Comparison of ENCODE assay signal across 9 cellular contexts in the genomic region with DNA sequence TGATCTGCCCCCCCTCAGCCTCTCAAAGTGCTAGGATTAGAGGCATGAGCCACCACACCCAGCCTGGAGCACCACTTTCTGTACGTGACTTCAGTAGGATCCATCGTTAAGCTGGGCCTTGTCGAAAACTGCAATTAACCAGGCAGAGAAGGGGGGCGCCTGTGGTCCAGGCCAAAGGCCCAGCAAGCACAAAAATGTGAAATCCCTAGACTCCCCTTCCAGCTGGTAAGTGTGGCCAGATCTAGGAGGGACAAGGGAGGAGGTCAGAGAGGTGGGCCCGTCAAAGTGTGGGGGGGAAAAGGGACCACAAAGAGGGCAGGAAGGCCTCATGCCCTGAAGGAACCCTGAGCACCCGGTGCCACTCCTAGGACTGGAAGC. TPM values are rescaled to one million over a fixed set of nuclear protein-coding genes. Genes with fewer than 3 reads are reported as not detected.
A peak's percentile ranks its signal among the peaks of the same experiment; 100 is the strongest.
DNase-seq lines count a peak whose midpoint lies in the region; ATAC-seq and TF ChIP-seq lines count a peak whose summit lies in the region.
"Had no signal": no experiment of that assay in that cellular context is flagged by ENCODE, and none has a peak within 500 bp of the region (broad histone marks: within the 10 kb centered on the region; RNA-seq: fewer than 3 reads in every experiment).

No MANE protein-coding gene starts in this region.

- H3K27me3 Mint-ChIP-seq in natural killer cell treated with Interleukin-12 subunit alpha and Interleukin-12 subunit beta and Interleukin-15 and Interleukin-18, amount 100 ng/mL, for 72 hours, result no peaks in the 10 kb centered on the region

- no peak overlapping the region for H3K4me3 Mint-ChIP-seq in natural killer cell treated with Interleukin-12 subunit alpha and Interleukin-12 subunit beta and Interleukin-15 and Interleukin-18, amount 100 ng/mL, for 72 hours

- H3K36me3 ChIP-seq in right atrium auricular region (peaks cover 75% of the 10 kb centered on the region), ectodermal cell (ENCODE audit: control insufficient read depth, insufficient read depth, low read length) (peaks cover 27% of the 10 kb centered on the region)

- no peaks in the 10 kb centered on the region for H3K9me3 ChIP-seq in right atrium auricular region
- no peaks in the 10 kb centered on the region for H3K9me3 ChIP-seq in ectodermal cell (ENCODE audit: control insufficient read depth, low read length)

- ATAC-seq in Right ventricle myocardium inferior, result no peak
- no peak for ATAC-seq in natural killer cell treated with Interleukin-12 subunit alpha and Interleukin-12 subunit beta and Interleukin-15 and Interleukin-18, amount 100 ng/mL, for 72 hours
- no peak for ATAC-seq in GM18517 (IDR thresholded peaks at IDR 0.05; ENCODE audit: unreplicated experiment)

- H3K4me1 ChIP-seq in right atrium auricular region (peaks cover 0 to 8% of the 10 kb centered on the region in 2 donors), ectodermal cell (ENCODE audit: control insufficient read depth, insufficient read depth, low read length) (no peaks in the 10 kb centered on the region)

- H3K4me3 ChIP-seq in right atrium auricular region, result no peak overlapping the region
- H3K4me3 ChIP-seq in ectodermal cell (ENCODE audit: insufficient read depth, low read depth, low read length), result peak overlapping the region; percentile 39
- H3K4me3 ChIP-seq: cardiac muscle cell had no signal

- DNase-seq in right atrium auricular region (ENCODE audit: low spot score) (no peak), Right ventricle myocardium inferior (ENCODE audit: missing footprints) (no peak), DMS53 treated with DMSO at 0.1 percent for 48 hours (lab: John Stamatoyannopoulos, UW; ENCODE audit: unreplicated experiment) (no peak), DMS153 (lab: John Stamatoyannopoulos, UW) (no peak), SIG-M5 treated with dmso at 0.1 percent for 504 hours (lab: John Stamatoyannopoulos, UW; ENCODE audit: unreplicated experiment) (no peak)
- no peak for DNase-seq in natural killer cell treated with Interleukin-12 subunit alpha and Interleukin-12 subunit beta and Interleukin-15 and Interleukin-18, amount 100 ng/mL, for 72 hours (ENCODE audit: low spot score)

- H3K36me3 Mint-ChIP-seq in natural killer cell treated with Interleukin-12 subunit alpha and Interleukin-12 subunit beta and Interleukin-15 and Interleukin-18, amount 100 ng/mL, for 72 hours, result peaks cover 5% of the 10 kb centered on the region

- no peaks in the 10 kb centered on the region for H3K9me3 Mint-ChIP-seq in natural killer cell treated with Interleukin-12 subunit alpha and Interleukin-12 subunit beta and Interleukin-15 and Interleukin-18, amount 100 ng/mL, for 72 hours

- no peak for TF ChIP-seq CTCF in right atrium auricular region (IDR thresholded peaks at IDR 0.05)

- peak overlapping the region; percentile 58 to 68 for H3K27ac Mint-ChIP-seq in natural killer cell treated with Interleukin-12 subunit alpha and Interleukin-12 subunit beta and Interleukin-15 and Interleukin-18, amount 100 ng/mL, for 72 hours

- 38 to 46% methylated on average over 6 of the region's 6 CpGs for WGBS in ectodermal cell, 2 experiments

- H3K27me3 ChIP-seq in right atrium auricular region (no peaks in the 10 kb centered on the region), ectodermal cell (ENCODE audit: control insufficient read depth, insufficient read depth, low read length, poor library complexity, severe bottlenecking) (no peaks in the 10 kb centered on the region)
- H3K27me3 ChIP-seq: cardiac muscle cell had no signal

- H3K4me1 Mint-ChIP-seq in natural killer cell treated with Interleukin-12 subunit alpha and Interleukin-12 subunit beta and Interleukin-15 and Interleukin-18, amount 100 ng/mL, for 72 hours (ENCODE audit: low read depth in 2 of 2), result peaks cover 12 to 35% of the 10 kb centered on the region in 2 donors

- H3K27ac ChIP-seq in right atrium auricular region (peak overlapping the region; percentile 77 to 78), ectodermal cell (ENCODE audit: insufficient read depth, low read depth, low read length, poor library complexity, severe bottlenecking) (peak overlapping the region; percentile 60)
- H3K27ac ChIP-seq: cardiac muscle cell had no signal

- intact Hi-C loops in Right ventricle myocardium inferior (cut with DNase I), result loop anchor here (5.0 kb wide), 2 partner anchors 43 to 258 kb away; no protein-coding TSS in a partner anchor

RNA-seq across cellular contexts. Expression of a gene that starts 13.8 kb away (rescaled TPM):
- 10 to 100 TPM; 25.5 to 29.8 TPM for total RNA-seq in right atrium auricular region
- 32.2 TPM for total RNA-seq in Right ventricle myocardium inferior
- polyA plus RNA-seq in ectodermal cell (2013, experiment 1 of 4), result 95.5 TPM
- 91.5 TPM for polyA plus RNA-seq in ectodermal cell (2013, experiment 2 of 4)
- polyA plus RNA-seq in ectodermal cell (2013, experiment 3 of 4), result 78.7 TPM
- polyA plus RNA-seq in ectodermal cell (2013, experiment 4 of 4), result 76.2 TPM
- 100 to 1,000 TPM; 225 to 449 TPM for total RNA-seq in natural killer cell treated with Interleukin-12 subunit alpha and Interleukin-12 subunit beta and Interleukin-15 and Interleukin-18, amount 100 ng/mL, for 72 hours

RNA-seq across cellular contexts. Expression of a gene that starts 24.1 kb away (rescaled TPM):
- total RNA-seq in right atrium auricular region (10 to 100 TPM; 33.9 to 37.3 TPM), Right ventricle myocardium inferior (32.6 TPM)
- polyA plus RNA-seq in ectodermal cell (2013, experiment 1 of 4), result 3.4 TPM
- polyA plus RNA-seq in ectodermal cell (2013, experiment 2 of 4), result 2.4 TPM
- polyA plus RNA-seq in ectodermal cell (2013, experiment 3 of 4), result 2.3 TPM
- polyA plus RNA-seq in ectodermal cell (2013, experiment 4 of 4), result 1.9 TPM
- total RNA-seq in natural killer cell treated with Interleukin-12 subunit alpha and Interleukin-12 subunit beta and Interleukin-15 and Interleukin-18, amount 100 ng/mL, for 72 hours, result 100 to 1,000 TPM; 348 to 798 TPM

RNA-seq across cellular contexts. Expression of a gene that starts 27.7 kb away (rescaled TPM):
- total RNA-seq in right atrium auricular region (100 to 1,000 TPM in 1 of 2 donors, 10 to 100 TPM in 1; 87.2 to 111 TPM), Right ventricle myocardium inferior (149 TPM)
- 96.0 TPM for polyA plus RNA-seq in ectodermal cell (2013, experiment 1 of 4)
- polyA plus RNA-seq in ectodermal cell (2013, experiment 2 of 4), result 88.5 TPM
- polyA plus RNA-seq in ectodermal cell (2013, experiment 3 of 4), result 75.8 TPM
- polyA plus RNA-seq in ectodermal cell (2013, experiment 4 of 4), result 81.3 TPM
- 100 to 1,000 TPM; 140 to 160 TPM for total RNA-seq in natural killer cell treated with Interleukin-12 subunit alpha and Interleukin-12 subunit beta and Interleukin-15 and Interleukin-18, amount 100 ng/mL, for 72 hours

Comparison
In these comparisons a context has a peak if more than half of its experiments do, and no peak if none do; other contexts are left out.
1. RNA of a gene that starts 24.1 kb away (total RNA-seq): 348 to 798 TPM in natural killer cell treated with Interleukin-12 subunit alpha and Interleukin-12 subunit beta and Interleukin-15 and Interleukin-18, amount 100 ng/mL, for 72 hours; 33.9 to 37.3 TPM in right atrium auricular region and 32.6 TPM in Right ventricle myocardium inferior (single experiment); every median in the first group is over 4 times any median in the second.